8 cellular contexts compared by ENCODE assay signal in the genomic region with DNA sequence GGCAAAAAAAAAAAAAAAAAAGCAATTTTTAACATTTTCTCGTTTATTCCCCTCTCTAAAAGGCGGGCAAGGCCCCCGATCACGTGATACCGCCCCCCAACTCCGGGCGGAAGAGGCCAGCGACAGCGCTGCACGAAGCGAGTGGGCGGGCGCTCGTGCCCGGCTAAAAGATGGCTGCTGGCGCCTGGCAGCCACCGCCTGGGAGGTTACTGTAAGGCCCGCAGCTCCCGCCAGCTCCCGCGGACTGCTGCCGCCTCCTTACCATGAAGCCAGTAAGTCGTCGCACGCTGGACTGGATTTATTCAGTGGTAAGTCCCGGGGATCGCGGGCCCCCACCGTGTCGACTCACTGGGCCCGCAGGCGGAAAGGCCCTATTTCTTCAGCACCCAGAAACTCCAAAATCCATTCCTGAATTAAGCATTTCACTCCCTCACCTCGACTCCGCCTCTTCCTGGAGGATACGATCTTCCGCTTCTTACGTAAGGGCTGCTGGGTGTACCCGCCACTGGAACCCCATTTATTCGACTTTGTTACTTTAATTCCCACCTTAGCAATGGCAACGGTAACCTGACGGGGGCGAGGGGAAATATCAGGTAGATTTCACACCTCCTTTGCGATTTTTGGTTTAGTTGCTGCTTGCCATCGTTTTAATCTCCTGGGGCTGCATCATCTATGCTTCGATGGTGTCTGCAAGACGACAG. TPM values are rescaled to one million over a fixed set of nuclear protein-coding genes. Genes with fewer than 3 reads are reported as not detected.
DNase-seq lines count a peak whose midpoint lies in the region; ATAC-seq and TF ChIP-seq lines count a peak whose summit lies in the region.

A gene with protein sequence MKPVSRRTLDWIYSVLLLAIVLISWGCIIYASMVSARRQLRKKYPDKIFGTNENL (plus strand): TSS at position 156 of the 701 bp plus-strand sequence. CDS start 108 bp downstream, at position 264.
A gene (minus strand): TSS at position 415 of the 701 bp plus-strand sequence. CDS start 150 bp downstream, at position 265.

- peaks cover 3% of the 10 kb centered on the region for H3K36me3 Mint-ChIP-seq in T-cell

- peak within 1 kb of the TSS; percentile 64 to 99 (median 96) for H3K27ac ChIP-seq in heart left ventricle
- H3K27ac ChIP-seq in upper lobe of left lung: peak within 1 kb of the TSS; percentile 91 to 98 (median 94)

- peak; percentile 54 for ATAC-seq in HG02870 (IDR thresholded peaks at IDR 0.05; ENCODE audit: unreplicated experiment)
- ATAC-seq in T-cell (replicated peaks in 1 of 4): peak; percentile 58 to 68 (median 66)
- peak; percentile 93 to 96 (median 95) for ATAC-seq in heart left ventricle
- ATAC-seq in upper lobe of left lung (ENCODE audit: low FRiP score in 2 of 2): peak; percentile 97 to 98

- no peaks in the 10 kb centered on the region for H3K9me3 ChIP-seq in adipocyte (ENCODE audit: control insufficient read depth, low read length)
- no peaks in the 10 kb centered on the region for H3K9me3 ChIP-seq in heart left ventricle
- H3K9me3 ChIP-seq in upper lobe of left lung: no peaks in the 10 kb centered on the region

- in situ Hi-C loops in GM13977 (cut with MboI; ENCODE audit: low pct_unique_long_range_greater_than_20kb, low sequenced_read_pairs, unreplicated experiment): loop anchor here (25.0 kb wide), 1 partner anchor 90 kb away; no protein-coding TSS in a partner anchor

- no peaks in the 10 kb centered on the region for H3K27me3 ChIP-seq in adipocyte (replicated peaks; ENCODE audit: control insufficient read depth, insufficient read depth, low read length)
- H3K27me3 ChIP-seq in heart left ventricle: no peaks in the 10 kb centered on the region
- no peaks in the 10 kb centered on the region for H3K27me3 ChIP-seq in upper lobe of left lung

- TF ChIP-seq CTCF in GM13977 (IDR thresholded peaks at IDR 0.05; ENCODE audit: extremely low read depth, insufficient read depth, missing control alignments): no peak
- TF ChIP-seq CTCF in heart left ventricle (IDR thresholded peaks at IDR 0.05): no peak
- TF ChIP-seq CTCF in upper lobe of left lung (IDR thresholded peaks at IDR 0.05): peak in 1 of 6 experiments; percentile 17

- peak; percentile 90 for DNase-seq in GM13977 (ENCODE audit: low spot score)
- peak; percentile 94 for DNase-seq in NCI-H146 (lab: John Stamatoyannopoulos, UW)
- peak; percentile 80 to 93 (median 90) for DNase-seq in T-cell
- DNase-seq in adipocyte (ENCODE audit: low read depth): peak; percentile 97
- peak; percentile 91 to 95 (median 92) for DNase-seq in heart left ventricle
- peak; percentile 98 for DNase-seq in posterior vena cava (ENCODE audit: low spot score)
- DNase-seq in upper lobe of left lung: peak; percentile 88 to 97

- no peaks in the 10 kb centered on the region for H3K27me3 Mint-ChIP-seq in T-cell

- TF ChIP-seq POLR2A in heart left ventricle (IDR thresholded peaks at IDR 0.05) (peak in 1 of 2 donors; percentile 84), upper lobe of left lung (IDR thresholded peaks at IDR 0.05) (peak in 3 of 4 donors; percentile 45 to 93 (median 86))

- H3K4me1 Mint-ChIP-seq in T-cell: peaks cover 53 to 60% (median 55%) of the 10 kb centered on the region in 3 donors

- WGBS in heart left ventricle, 4 donors: 0 to 1% (median 0%) methylated on average over 45 to 46 of the region's 46 CpGs
- 0% methylated on average over 46 of the region's 46 CpGs for WGBS in upper lobe of left lung, 2 donors

- no peaks in the 10 kb centered on the region for H3K9me3 Mint-ChIP-seq in T-cell

- CTCF ChIA-PET in T-cell (lab: Charles Lee): interaction anchor here (0.6 to 4.3 kb wide), 8 partner anchors 13 to 173 kb away, joined by 3 to 78 read pairs (median 6); a partner anchor contains a TSS

- H3K36me3 ChIP-seq in adipocyte (ENCODE audit: control insufficient read depth, insufficient read depth, low read length, severe bottlenecking) (no peaks in the 10 kb centered on the region), heart left ventricle (peaks cover 0 to 22% (median 0%) of the 10 kb centered on the region in 9 donors), upper lobe of left lung (no peaks in the 10 kb centered on the region)

- peak within 1 kb of the TSS; percentile 91 to 98 (median 97) for H3K4me3 Mint-ChIP-seq in T-cell

- peak in 1 of 4 donors; percentile 40 for TF ChIP-seq EP300 in upper lobe of left lung (IDR thresholded peaks at IDR 0.05)

- H3K9ac ChIP-seq in adipocyte (ENCODE audit: low read length): peak within 1 kb of the TSS; percentile 96

- POLR2A ChIA-PET in T-cell (lab: Charles Lee): interaction anchor here (0.6 to 1.0 kb wide), 5 partner anchors 20 to 1400 kb away, joined by 3 to 6 read pairs (median 5); a partner anchor contains a TSS

- H3K4me1 ChIP-seq in adipocyte (ENCODE audit: control insufficient read depth, insufficient read depth, low read length) (peaks cover 22% of the 10 kb centered on the region), heart left ventricle (peaks cover 0 to 37% (median 18%) of the 10 kb centered on the region in 12 donors), upper lobe of left lung (peaks cover 17 to 29% (median 22%) of the 10 kb centered on the region in 4 donors)

- H3K4me3 ChIP-seq in adipocyte (ENCODE audit: low read length): peak within 1 kb of the TSS; percentile 94
- peak within 1 kb of the TSS; percentile 54 to 87 (median 76) for H3K4me3 ChIP-seq in heart left ventricle
- H3K4me3 ChIP-seq in upper lobe of left lung: peak within 1 kb of the TSS; percentile 59 to 81 (median 74)

- H3K27ac Mint-ChIP-seq in T-cell: peak within 1 kb of the TSS; percentile 99 to 100

- intact Hi-C loops in heart left ventricle (cut with DNase I) (loop anchor here in 4 of 10 donors (1.0 to 5.0 kb wide), 3 partner anchors 20 to 165 kb away; a partner anchor contains a TSS), posterior vena cava (cut with DNase I) (no loop called here)

RNA-seq across cellular contexts. Expression of the first gene that starts in this region (rescaled TPM):
- 10 to 100 TPM; 19.1 to 41.8 (median 33.5) TPM for total RNA-seq in T-cell
- total RNA-seq in heart left ventricle: 10 to 100 TPM in 7 of 9 donors, 1 to 10 TPM in 2; 4.1 to 26.5 (median 15.1) TPM
- 1 to 10 TPM; 4.8 TPM for polyA plus RNA-seq in heart left ventricle
- total RNA-seq in posterior vena cava: 10 to 100 TPM in 1 of 2 donors, 1 to 10 TPM in 1; 9.6 to 10.7 TPM
- total RNA-seq in upper lobe of left lung: 10 to 100 TPM in 1 of 6 donors, 1 to 10 TPM in 5; 2.1 to 14.4 (median 5.5) TPM

RNA-seq across cellular contexts. Expression of the second gene that starts in this region (rescaled TPM):
- total RNA-seq in T-cell (10 to 100 TPM; 14.8 to 28.3 (median 16.8) TPM), heart left ventricle (10 to 100 TPM in 5 of 9 donors, 1 to 10 TPM in 4; 7.5 to 11.1 (median 10.5) TPM), posterior vena cava (10 to 100 TPM; 11.6 to 14.1 TPM), upper lobe of left lung (10 to 100 TPM; 11.2 to 25.7 (median 14.2) TPM)
- polyA plus RNA-seq in heart left ventricle: 1 to 10 TPM; 4.1 to 7.8 TPM

Comparison
In these comparisons a context has a peak if more than half of its experiments do, and no peak if none do; other contexts are left out.
1. Peak in every context shown above with its lines: DNase-seq, ATAC-seq, H3K4me3 ChIP-seq and H3K27ac ChIP-seq.